In genomic region chr7:149862156-149862555, GRCh38 we compare ENCODE assay signal across 1 cellular context.
A peak's percentile ranks its signal among the peaks of the same experiment; 100 is the strongest.
TF ChIP-seq lines count a peak whose summit lies in the region.

No MANE protein-coding gene starts in this region.

TF ChIP-seq in HepG2, 621 proteins besides CTCF, POLR2A, EP300 and RAD21:
- peak; percentile 41 for TF ChIP-seq MNT (IDR thresholded peaks at IDR 0.05)
- TF ChIP-seq ZNF253 (CRISPR knock-in tag; IDR thresholded peaks at IDR 0.05; ENCODE audit: borderline replicate concordance), result no peak
- no peak for TF ChIP-seq POLR2AphosphoS2 (IDR thresholded peaks at IDR 0.05; ENCODE audit: low read depth, low read length)
- no peak for TF ChIP-seq ZNF891 (CRISPR knock-in tag; IDR thresholded peaks at IDR 0.05)
- no peak for TF ChIP-seq FOXA3 (CRISPR knock-in tag; IDR thresholded peaks at IDR 0.05)
- TF ChIP-seq, protein P1, sequence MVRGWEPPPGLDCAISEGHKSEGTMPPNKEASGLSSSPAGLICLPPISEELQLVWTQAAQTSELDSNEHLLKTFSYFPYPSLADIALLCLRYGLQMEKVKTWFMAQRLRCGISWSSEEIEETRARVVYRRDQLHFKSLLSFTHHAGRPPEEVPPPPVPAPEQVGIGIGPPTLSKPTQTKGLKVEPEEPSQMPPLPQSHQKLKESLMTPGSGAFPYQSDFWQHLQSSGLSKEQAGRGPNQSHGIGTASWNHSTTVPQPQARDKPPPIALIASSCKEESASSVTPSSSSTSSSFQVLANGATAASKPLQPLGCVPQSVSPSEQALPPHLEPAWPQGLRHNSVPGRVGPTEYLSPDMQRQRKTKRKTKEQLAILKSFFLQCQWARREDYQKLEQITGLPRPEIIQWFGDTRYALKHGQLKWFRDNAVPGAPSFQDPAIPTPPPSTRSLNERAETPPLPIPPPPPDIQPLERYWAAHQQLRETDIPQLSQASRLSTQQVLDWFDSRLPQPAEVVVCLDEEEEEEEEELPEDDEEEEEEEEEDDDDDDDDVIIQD (CRISPR knock-in tag; IDR thresholded peaks at IDR 0.05; ENCODE audit: low read depth), result no peak
- no peak for TF ChIP-seq ASH2L (IDR thresholded peaks at IDR 0.05; ENCODE audit: insufficient read length, low read depth, low read length)
- TF ChIP-seq ZNF563 (CRISPR knock-in tag; IDR thresholded peaks at IDR 0.05), result no peak
- TF ChIP-seq, protein P2, sequence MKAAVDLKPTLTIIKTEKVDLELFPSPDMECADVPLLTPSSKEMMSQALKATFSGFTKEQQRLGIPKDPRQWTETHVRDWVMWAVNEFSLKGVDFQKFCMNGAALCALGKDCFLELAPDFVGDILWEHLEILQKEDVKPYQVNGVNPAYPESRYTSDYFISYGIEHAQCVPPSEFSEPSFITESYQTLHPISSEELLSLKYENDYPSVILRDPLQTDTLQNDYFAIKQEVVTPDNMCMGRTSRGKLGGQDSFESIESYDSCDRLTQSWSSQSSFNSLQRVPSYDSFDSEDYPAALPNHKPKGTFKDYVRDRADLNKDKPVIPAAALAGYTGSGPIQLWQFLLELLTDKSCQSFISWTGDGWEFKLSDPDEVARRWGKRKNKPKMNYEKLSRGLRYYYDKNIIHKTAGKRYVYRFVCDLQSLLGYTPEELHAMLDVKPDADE (CRISPR knock-in tag; IDR thresholded peaks at IDR 0.05), result no peak
- 0 out of 2 replicates have a peak, but pooled peaks have one; percentile 49 for TF ChIP-seq FOXO4 (CRISPR knock-in tag; conservative IDR thresholded peaks at IDR 0.05)
